In genomic region chr3:123258359-123258758, GRCh38 we compare ENCODE assay signal across 18 cellular contexts.
"Had no signal": no experiment of that assay in that cellular context is flagged by ENCODE, and none has a peak within 500 bp of the region (broad histone marks: within the 10 kb centered on the region; RNA-seq: fewer than 3 reads in every experiment).

No MANE protein-coding gene starts in this region.

- H3K9ac ChIP-seq: neural progenitor cell had no signal

- H3K9me3 Mint-ChIP-seq: activated T-helper 1 cell treated with anti-CD3 and anti-CD28 coated beads, Interleukin-12 subunit alpha, Interleukin-12 subunit beta, Interleukin-2, Interleukin-4 antibody, amounts not matched to agents 30 ng/mL and 10 ng/mL and 1 ng/mL, durations not matched to agents 14 hours and 24 hours and 36 hours; endodermal cell; memory B cell; naive thymus-derived CD4-positive, alpha-beta T cell; neural progenitor cell; stimulated activated naive CD8-positive, alpha-beta T cell treated with anti-CD3 and anti-CD28 coated beads, Interleukin-15, Interleukin-2, amounts not matched to agents 100 ng/mL and 50 ng/mL, for 24 hours had no signal

- H3K4me1 Mint-ChIP-seq: memory B cell, neural progenitor cell had no signal

- H3K4me3 Mint-ChIP-seq: activated naive CD8-positive, alpha-beta T cell; activated T-helper 1 cell treated with anti-CD3 and anti-CD28 coated beads, Interleukin-12 subunit alpha, Interleukin-12 subunit beta, Interleukin-2, Interleukin-4 antibody, amounts not matched to agents 30 ng/mL and 10 ng/mL and 1 ng/mL, durations not matched to agents 14 hours and 24 hours and 36 hours; endodermal cell; memory B cell; naive thymus-derived CD4-positive, alpha-beta T cell; neural progenitor cell; stimulated activated naive CD8-positive, alpha-beta T cell treated with anti-CD3 and anti-CD28 coated beads, Interleukin-15, Interleukin-2, amounts not matched to agents 100 ng/mL and 50 ng/mL, for 24 hours had no signal

- H3K4me1 ChIP-seq: colonic mucosa, neural progenitor cell, psoas muscle, uterus had no signal

- H3K36me3 ChIP-seq: colonic mucosa, neural progenitor cell, uterus had no signal

- H3K27ac ChIP-seq: colonic mucosa, heart right ventricle, neural progenitor cell, psoas muscle, tibial nerve, uterus had no signal

- H3K4me3 ChIP-seq: colonic mucosa, heart right ventricle, mucosa of descending colon, neural progenitor cell, psoas muscle, tibial nerve, uterus had no signal

- H3K27me3 Mint-ChIP-seq: activated naive CD8-positive, alpha-beta T cell; memory B cell; naive thymus-derived CD4-positive, alpha-beta T cell; stimulated activated naive CD8-positive, alpha-beta T cell treated with anti-CD3 and anti-CD28 coated beads, Interleukin-15, Interleukin-2, amounts not matched to agents 100 ng/mL and 50 ng/mL, for 24 hours had no signal

- H3K4me2 ChIP-seq: neural progenitor cell had no signal

- H3K27ac Mint-ChIP-seq: activated naive CD8-positive, alpha-beta T cell; activated T-helper 1 cell treated with anti-CD3 and anti-CD28 coated beads, Interleukin-12 subunit alpha, Interleukin-12 subunit beta, Interleukin-2, Interleukin-4 antibody, amounts not matched to agents 30 ng/mL and 10 ng/mL and 1 ng/mL, durations not matched to agents 14 hours and 24 hours and 36 hours; memory B cell; neural progenitor cell; stimulated activated naive CD8-positive, alpha-beta T cell treated with anti-CD3 and anti-CD28 coated beads, Interleukin-15, Interleukin-2, amounts not matched to agents 100 ng/mL and 50 ng/mL, for 24 hours had no signal

- H3K9me3 ChIP-seq: colonic mucosa, heart right ventricle, mucosa of descending colon, psoas muscle, tibial nerve, uterus had no signal

- H3K36me3 Mint-ChIP-seq: neural progenitor cell had no signal

- H3K27me3 ChIP-seq: colonic mucosa, heart right ventricle, neural progenitor cell, tibial nerve, uterus had no signal

- DNase-seq: activated CD4-positive, alpha-beta T cell treated with anti-CD3 and anti-CD28 coated beads for 1 hour; activated gamma-delta T cell treated with Interleukin-2 at 50 U/mL for 16 hours; amniotic stem cell; colonic mucosa; endodermal cell; heart right ventricle; mucosa of descending colon; psoas muscle; stimulated activated CD4-positive, alpha-beta T cell treated with anti-CD3 and anti-CD28 coated beads, Interleukin-15, amount 100 ng/mL, for 24 hours; stimulated activated CD4-positive, alpha-beta T cell treated with anti-CD3 and anti-CD28 coated beads, Interleukin-2, amount 100 ng/mL, for 48 hours; uterus had no signal

- H2AFZ ChIP-seq: neural progenitor cell had no signal
